ENCODE assay signal across 14 cellular contexts in the genomic region with DNA sequence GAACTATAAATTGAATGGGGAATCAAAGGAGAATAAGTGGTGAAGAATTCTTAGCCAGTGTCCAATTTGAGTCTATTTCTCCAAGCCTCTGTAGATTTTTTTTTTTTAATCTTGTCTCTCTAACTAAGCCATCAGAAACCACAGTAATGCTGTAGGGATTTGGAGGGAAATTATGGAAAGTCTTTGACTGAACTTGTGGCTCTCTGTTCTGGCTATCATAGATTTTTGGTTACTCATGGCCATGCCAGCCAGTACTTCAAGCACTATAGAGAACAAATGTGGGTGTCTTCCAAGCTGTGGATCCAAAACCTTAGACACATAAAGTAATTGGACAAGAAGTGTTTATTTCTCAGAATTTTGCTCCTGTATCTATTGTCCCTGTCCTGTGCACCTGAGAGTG.
A peak's percentile ranks its signal among the peaks of the same experiment; 100 is the strongest.
DNase-seq lines count a peak whose midpoint lies in the region.
"Had no signal": no experiment of that assay in that cellular context is flagged by ENCODE, and none has a peak within 500 bp of the region (broad histone marks: within the 10 kb centered on the region; RNA-seq: fewer than 3 reads in every experiment).

No MANE protein-coding gene starts in this region.

- DNase-seq in AG08395 (ENCODE audit: low spot score) = peak; percentile 15
- DNase-seq in LHCN-M2 (ENCODE audit: low read depth) = peak; percentile 74
- peak; percentile 11 for DNase-seq in astrocyte of the hippocampus (ENCODE audit: low read depth, low spot score)
- peak; percentile 21 for DNase-seq in skeletal muscle cell (ENCODE audit: low read depth)
- DNase-seq in pons (ENCODE audit: low spot score) = no peak
- no peak for DNase-seq in DMS 273 treated with DMSO at 0.1 percent for 48 hours (lab: John Stamatoyannopoulos, UW)
- no peak for DNase-seq in inferior parietal cortex (ENCODE audit: extremely low spot score)
- DNase-seq: 8988T; C1 segment of cervical spinal cord; Calu3; CD4-positive, alpha-beta T cell; DMS79; H7 had no signal

- no peak overlapping the region for H3K4me3 ChIP-seq in skeletal muscle cell (ENCODE audit: low read depth, low read length)
- H3K4me3 ChIP-seq: GM23338 had no signal

Comparison
In these comparisons a context has a peak if more than half of its experiments do, and no peak if none do; other contexts are left out.
1. DNase-seq: peak in AG08395 (single experiment), LHCN-M2 (single experiment), astrocyte of the hippocampus (single experiment) and skeletal muscle cell (single experiment); none in pons (single experiment), DMS 273 treated with DMSO at 0.1 percent for 48 hours (single experiment) and inferior parietal cortex (single experiment).